1 cellular context compared by ENCODE assay signal in genomic region chr13:30835442-30835841, GRCh38.
TF ChIP-seq lines count a peak whose summit lies in the region.

No MANE protein-coding gene starts in this region.

TF ChIP-seq in IMR-90, 13 proteins besides CTCF, POLR2A, EP300 and RAD21:
- TF ChIP-seq ELK1 (IDR thresholded peaks at IDR 0.05; ENCODE audit: borderline replicate concordance, low read depth, low read length) (no peak), FOS (IDR thresholded peaks at IDR 0.05; ENCODE audit: low read depth, low read length) (no peak), MAFK (IDR thresholded peaks at IDR 0.05; ENCODE audit: low read depth, low read length) (no peak), BHLHE40 (IDR thresholded peaks at IDR 0.05; ENCODE audit: low read depth, low read length) (no peak), RFX5 (IDR thresholded peaks at IDR 0.05; ENCODE audit: low read depth, low read length) (no peak), RCOR1 (IDR thresholded peaks at IDR 0.05; ENCODE audit: insufficient replicate concordance, low read length) (no peak), MAZ (IDR thresholded peaks at IDR 0.05; ENCODE audit: borderline replicate concordance, low read depth, low read length) (no peak), CEBPB (IDR thresholded peaks at IDR 0.05; ENCODE audit: low read depth, low read length) (no peak), USF2 (IDR thresholded peaks at IDR 0.05; ENCODE audit: low read depth, low read length) (no peak), MXI1 (IDR thresholded peaks at IDR 0.05; ENCODE audit: borderline replicate concordance, low read depth, low read length) (no peak), CHD1 (IDR thresholded peaks at IDR 0.05; ENCODE audit: low read depth, low read length) (no peak), SMC3 (IDR thresholded peaks at IDR 0.05; ENCODE audit: low read depth, low read length) (no peak), NFE2L2 (IDR thresholded peaks at IDR 0.05; ENCODE audit: low read depth, low read length) (no peak)
